ENCODE assay signal across 1 cellular context in genomic region chr17:47850692-47851573, GRCh38.
TF ChIP-seq lines count a peak whose summit lies in the region.

SP6 (minus strand) TSS chr17:47851163; CDS start chr17:47848429, 2,734 bp downstream.

TF ChIP-seq in HepG2, 621 proteins besides CTCF, POLR2A, EP300 and RAD21 (continued from another document and continues in another):
- TF ChIP-seq ZNF710 (CRISPR knock-in tag; IDR thresholded peaks at IDR 0.05; ENCODE audit: borderline replicate concordance): no peak; the same call in 1 of the 2 replicates
- TF ChIP-seq ZBTB3 (CRISPR knock-in tag; IDR thresholded peaks at IDR 0.05; ENCODE audit: borderline replicate concordance, low read depth): peak; percentile 54; the same call in 1 of the 2 replicates
- TF ChIP-seq ZKSCAN5 (CRISPR knock-in tag; IDR thresholded peaks at IDR 0.05): peak; percentile 34; the same call in 1 of the 2 replicates
- TF ChIP-seq U2AF2 (IDR thresholded peaks at IDR 0.05; ENCODE audit: low read depth, low read length): no peak
- 0 out of 2 replicates have a peak, but pooled peaks have one; percentile 60 for TF ChIP-seq CENPT (CRISPR knock-in tag; IDR thresholded peaks at IDR 0.05; ENCODE audit: low read depth)
- TF ChIP-seq ARID3A (IDR thresholded peaks at IDR 0.05; ENCODE audit: low read depth, low read length): no peak
- TF ChIP-seq ARNT2 (CRISPR knock-in tag; IDR thresholded peaks at IDR 0.05; ENCODE audit: low read depth): 0 out of 2 replicates have a peak, but pooled peaks have one; percentile 60
- no peak for TF ChIP-seq SRSF4 (IDR thresholded peaks at IDR 0.05; ENCODE audit: low read depth, low read length, poor library complexity, severe bottlenecking)
- TF ChIP-seq GATAD1 (CRISPR knock-in tag; IDR thresholded peaks at IDR 0.05): peak; percentile 43
- 0 out of 2 replicates have a peak, but pooled peaks have one; percentile 66 for TF ChIP-seq ZNF530 (CRISPR knock-in tag; IDR thresholded peaks at IDR 0.05; ENCODE audit: low read depth)
- TF ChIP-seq ZNF772 (CRISPR knock-in tag; IDR thresholded peaks at IDR 0.05): peak; percentile 58; the same call in 1 of the 2 replicates
- peak; percentile 63 for TF ChIP-seq SKIL (CRISPR knock-in tag; IDR thresholded peaks at IDR 0.05; ENCODE audit: borderline replicate concordance)
- no peak; the same call in 1 of the 2 replicates for TF ChIP-seq THAP9 (CRISPR knock-in tag; IDR thresholded peaks at IDR 0.05; ENCODE audit: borderline replicate concordance)
- TF ChIP-seq ZUFSP (CRISPR knock-in tag; IDR thresholded peaks at IDR 0.05; ENCODE audit: borderline replicate concordance): no peak
- no peak for TF ChIP-seq JUNB (CRISPR knock-in tag; IDR thresholded peaks at IDR 0.05; ENCODE audit: borderline replicate concordance)
- no peak; the same call in 1 of the 2 replicates for TF ChIP-seq ZNF564 (CRISPR knock-in tag; IDR thresholded peaks at IDR 0.05)
- no peak; the same call in 1 of the 2 replicates for TF ChIP-seq CBX5 (CRISPR knock-in tag; IDR thresholded peaks at IDR 0.05; ENCODE audit: borderline replicate concordance)
- TF ChIP-seq ZNF446 (CRISPR knock-in tag; IDR thresholded peaks at IDR 0.05): no peak
- no peak for TF ChIP-seq EHMT2 (IDR thresholded peaks at IDR 0.05; ENCODE audit: borderline replicate concordance, low read depth, low read length)
- no peak for TF ChIP-seq SNAPC5 (CRISPR knock-in tag; IDR thresholded peaks at IDR 0.05; ENCODE audit: borderline replicate concordance)
- 0 out of 2 replicates have a peak, but pooled peaks have one; percentile 45 for TF ChIP-seq ZNF142 (CRISPR knock-in tag; IDR thresholded peaks at IDR 0.05)
- no peak for TF ChIP-seq ZNF101 (CRISPR knock-in tag; IDR thresholded peaks at IDR 0.05; ENCODE audit: borderline replicate concordance, low read depth)
- TF ChIP-seq HNRNPUL1 (IDR thresholded peaks at IDR 0.05; ENCODE audit: low read depth, low read length): no peak
- peak; percentile 18; the same call in 1 of the 2 replicates for TF ChIP-seq HOXD1 (CRISPR knock-in tag; IDR thresholded peaks at IDR 0.05)
- TF ChIP-seq ZFY (CRISPR knock-in tag; IDR thresholded peaks at IDR 0.05): peak; percentile 77
- TF ChIP-seq ZNF768 (CRISPR knock-in tag; IDR thresholded peaks at IDR 0.05): peak; percentile 49; the same call in 1 of the 2 replicates
- TF ChIP-seq GLMP (CRISPR knock-in tag; IDR thresholded peaks at IDR 0.05; ENCODE audit: borderline replicate concordance): no peak
- TF ChIP-seq HNF1A (IDR thresholded peaks at IDR 0.05; ENCODE audit: low read depth): no peak
- TF ChIP-seq HNF1A (CRISPR knock-in tag; IDR thresholded peaks at IDR 0.05; ENCODE audit: borderline replicate concordance): peak; percentile 27; the same call in 1 of the 2 replicates
- TF ChIP-seq ZNF124 (CRISPR knock-in tag; IDR thresholded peaks at IDR 0.05): no peak
- peak; percentile 42; the same call in 1 of the 2 replicates for TF ChIP-seq BORCS8-MEF2B (CRISPR knock-in tag; IDR thresholded peaks at IDR 0.05)
- 0 out of 2 replicates have a peak, but pooled peaks have one; percentile 52 for TF ChIP-seq RELA (CRISPR knock-in tag; IDR thresholded peaks at IDR 0.05)
